35 cellular contexts compared by ENCODE assay signal in the genomic region with DNA sequence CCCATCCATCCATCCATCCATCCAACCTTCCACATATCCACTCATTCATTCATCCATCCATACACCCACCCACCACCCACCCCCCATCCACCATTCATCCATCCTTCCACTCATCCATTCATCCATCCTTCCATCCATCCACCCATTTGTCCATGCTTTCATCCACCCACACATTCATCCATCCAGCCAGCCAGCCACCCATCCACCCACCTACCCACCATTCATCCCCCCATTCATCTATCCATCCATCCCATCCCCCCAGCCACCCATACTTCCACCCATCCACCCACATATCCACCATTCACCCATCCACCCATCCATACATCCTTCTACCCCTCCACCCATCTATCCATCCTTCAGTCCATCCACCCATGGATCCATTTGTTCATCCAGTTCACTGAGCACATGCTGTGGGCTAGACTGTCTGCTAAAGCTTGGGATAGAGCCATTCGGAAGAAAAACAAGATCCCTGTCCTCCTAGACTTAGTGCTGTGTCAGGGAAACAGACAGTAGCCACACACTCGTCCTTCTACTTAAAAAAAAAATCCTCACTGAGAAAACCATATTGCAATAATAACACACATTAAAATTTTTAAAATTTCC.
A peak's percentile ranks its signal among the peaks of the same experiment; 100 is the strongest.
DNase-seq lines count a peak whose midpoint lies in the region; ATAC-seq and TF ChIP-seq lines count a peak whose summit lies in the region.
"Had no signal": no experiment of that assay in that cellular context is flagged by ENCODE, and none has a peak within 500 bp of the region (broad histone marks: within the 10 kb centered on the region; RNA-seq: fewer than 3 reads in every experiment).

No MANE protein-coding gene starts in this region.

- H3K4me1 ChIP-seq in HEK293 (ENCODE audit: control insufficient read depth, insufficient read depth, low read length) = no peaks in the 10 kb centered on the region
- no peaks in the 10 kb centered on the region for H3K4me1 ChIP-seq in esophagus muscularis mucosa
- no peaks in the 10 kb centered on the region for H3K4me1 ChIP-seq in thoracic aorta (ENCODE audit: control insufficient read depth in 1 of 2, low read depth in 2 of 2)
- no peaks in the 10 kb centered on the region for H3K4me1 ChIP-seq in adrenal gland (replicated peaks in 1 of 2)
- H3K4me1 ChIP-seq: A549, BE2C, Caco-2 had no signal

- H3K27me3 ChIP-seq in esophagus muscularis mucosa (peaks cover 0 to 13% (median 0%) of the 10 kb centered on the region in 4 donors), thoracic aorta (replicated peaks; ENCODE audit: insufficient read depth) (no peaks in the 10 kb centered on the region), adrenal gland (no peaks in the 10 kb centered on the region)
- H3K27me3 ChIP-seq: BE2C; BLaER1; BLaER1 treated with 17β-estradiol and CSF1 and Interleukin-3, amounts not matched to agents 10 nM and 100 nM had no signal

- H3K27ac ChIP-seq in HEK293 (ENCODE audit: extremely low read depth, low read depth, low read length) (no peak overlapping the region), esophagus muscularis mucosa (replicated peaks in 1 of 4) (no peak overlapping the region), thoracic aorta (no peak overlapping the region), adrenal gland (no peak overlapping the region)
- H3K27ac ChIP-seq: 22Rv1; A549; BLaER1; BLaER1 treated with 17β-estradiol and CSF1 and Interleukin-3, amounts not matched to agents 10 nM and 100 nM; C4-2B had no signal

- TF ChIP-seq POLR2A in esophagus muscularis mucosa (IDR thresholded peaks at IDR 0.05; ENCODE audit: low read depth) = no peak
- no peak for TF ChIP-seq POLR2A in adrenal gland (IDR thresholded peaks at IDR 0.05)

- peaks cover 25% of the 10 kb centered on the region for H3K9me3 Mint-ChIP-seq in osteocyte (ENCODE audit: unreplicated experiment)
- H3K9me3 Mint-ChIP-seq: CD4-positive, alpha-beta T cell; CD8-positive, alpha-beta T cell had no signal

- POLR2A ChIA-PET in HEK293 (lab: Yijun Ruan, JAX) = no interaction called here

- intact Hi-C loops in esophagus muscularis mucosa (cut with DNase I) (no loop called here), adrenal gland (cut with DNase I) (no loop called here)

- H3K27me3 Mint-ChIP-seq in osteocyte (ENCODE audit: unreplicated experiment) = no peaks in the 10 kb centered on the region
- H3K27me3 Mint-ChIP-seq: CD4-positive, CD25-positive, alpha-beta regulatory T cell had no signal

- TF ChIP-seq CTCF in HEK293 (tag by site-specific recombination; IDR thresholded peaks at IDR 0.05) (no peak), esophagus muscularis mucosa (IDR thresholded peaks at IDR 0.05) (no peak), osteocyte (IDR thresholded peaks at IDR 0.05) (no peak), thoracic aorta (IDR thresholded peaks at IDR 0.05) (no peak), adrenal gland (IDR thresholded peaks at IDR 0.05) (no peak)

- H3K27ac Mint-ChIP-seq in osteocyte (ENCODE audit: unreplicated experiment) = no peak overlapping the region
- H3K27ac Mint-ChIP-seq: CD4-positive, alpha-beta memory T cell; CD4-positive, alpha-beta T cell; CD8-positive, alpha-beta memory T cell; CD8-positive, alpha-beta T cell had no signal

- 76% methylated on average over 2 of the region's 2 CpGs for WGBS in esophagus muscularis mucosa
- WGBS in adrenal gland, 4 donors = 67 to 74% (median 69%) methylated on average over 2 of the region's 2 CpGs

- DNase-seq in esophagus muscularis mucosa (ENCODE audit: extremely low spot score) (peak; percentile 62), osteocyte (ENCODE audit: extremely low spot score, unreplicated experiment) (peak; percentile 17), thoracic aorta (ENCODE audit: low spot score) (no peak), SIG-M5 (lab: John Stamatoyannopoulos, UW) (no peak), cerebellar nuclear complex (lab: John Stamatoyannopoulos, UW) (no peak), ecto neural progenitor cell (ENCODE audit: low spot score) (no peak), adrenal gland (no peak)
- DNase-seq: 8988T; ACHN; AML-193; BE2C; C1 segment of cervical spinal cord; Caco-2; Calu3; CD4-positive, alpha-beta memory T cell; CD4-positive, alpha-beta T cell; CD4-positive, CD25-positive, alpha-beta regulatory T cell; CD8-positive, alpha-beta memory T cell; COR-L47; DMS 273 treated with DMSO at 0.1 percent for 48 hours; DMS153; DMS53; DMS79; DMS79 treated with DMSO at 0.1 percent for 48 hours; DND-41; EL had no signal

- no peaks in the 10 kb centered on the region for H3K4me1 Mint-ChIP-seq in osteocyte (ENCODE audit: unreplicated experiment)
- H3K4me1 Mint-ChIP-seq: B cell; CD14-positive monocyte; CD4-positive, alpha-beta memory T cell; CD4-positive, CD25-positive, alpha-beta regulatory T cell; CD8-positive, alpha-beta memory T cell had no signal

- H3K36me3 Mint-ChIP-seq in osteocyte (ENCODE audit: unreplicated experiment) = no peaks in the 10 kb centered on the region
- H3K36me3 Mint-ChIP-seq: CD14-positive monocyte; CD4-positive, alpha-beta memory T cell; CD4-positive, CD25-positive, alpha-beta regulatory T cell; CD8-positive, alpha-beta memory T cell; CD8-positive, alpha-beta T cell had no signal

- H3K9me3 ChIP-seq in HEK293 (ENCODE audit: control insufficient read depth, insufficient read depth, low read depth, low read length) (no peaks in the 10 kb centered on the region), esophagus muscularis mucosa (no peaks in the 10 kb centered on the region), thoracic aorta (no peaks in the 10 kb centered on the region), adrenal gland (replicated peaks in 1 of 3) (no peaks in the 10 kb centered on the region)
- H3K9me3 ChIP-seq: A549, BE2C, BLaER1, Caco-2 had no signal

- H3K4me3 ChIP-seq in HEK293 (ENCODE audit: low read depth, low read length) (no peak overlapping the region), esophagus muscularis mucosa (no peak overlapping the region), thoracic aorta (no peak overlapping the region), adrenal gland (no peak overlapping the region)
- H3K4me3 ChIP-seq: A549; BLaER1; BLaER1 treated with 17β-estradiol and CSF1 and Interleukin-3, amounts not matched to agents 10 nM and 100 nM had no signal

- CTCF ChIA-PET in HEK293 (lab: Yijun Ruan, JAX) = no interaction called here

- peak; percentile 17 for ATAC-seq in thoracic aorta (ENCODE audit: insufficient number of reproducible peaks, low FRiP score, low read depth)
- ATAC-seq: A549; CD8-positive, alpha-beta T cell had no signal

- TF ChIP-seq EP300 in esophagus muscularis mucosa (IDR thresholded peaks at IDR 0.05) = no peak

- H3K36me3 ChIP-seq in HEK293 (ENCODE audit: control insufficient read depth in 2 of 2, insufficient read depth in 1 of 2, low read length in 2 of 2) (no peaks in the 10 kb centered on the region), esophagus muscularis mucosa (no peaks in the 10 kb centered on the region), thoracic aorta (no peaks in the 10 kb centered on the region), adrenal gland (replicated peaks in 1 of 2) (no peaks in the 10 kb centered on the region)
- H3K36me3 ChIP-seq: BE2C; BLaER1; BLaER1 treated with 17β-estradiol and CSF1 and Interleukin-3, amounts not matched to agents 10 nM and 100 nM had no signal

- H3K4me3 Mint-ChIP-seq in osteocyte (ENCODE audit: unreplicated experiment) = no peak overlapping the region
- H3K4me3 Mint-ChIP-seq: B cell; CD4-positive, alpha-beta memory T cell; CD4-positive, alpha-beta T cell; CD4-positive, CD25-positive, alpha-beta regulatory T cell; CD8-positive, alpha-beta memory T cell; CD8-positive, alpha-beta T cell had no signal

TF ChIP-seq in HEK293, 187 proteins besides CTCF, POLR2A, EP300 and RAD21:
- TF ChIP-seq EGR2 (tag by site-specific recombination; IDR thresholded peaks at IDR 0.05; ENCODE audit: low read depth) = peak; percentile 81
- TF ChIP-seq ZNF133 (tag by site-specific recombination; IDR thresholded peaks at IDR 0.05) = no peak
- TF ChIP-seq ZNF341 (tag by site-specific recombination; IDR thresholded peaks at IDR 0.05; ENCODE audit: low read depth) = no peak
- peak; percentile 54 for TF ChIP-seq ZFHX2 (tag by site-specific recombination; conservative IDR thresholded peaks at IDR 0.05)
- peak; percentile 55 for TF ChIP-seq ZNF366 (tag by site-specific recombination; conservative IDR thresholded peaks at IDR 0.05)

Comparison
In these comparisons a context has a peak if more than half of its experiments do, and no peak if none do; other contexts are left out.
1. DNase-seq: peak in esophagus muscularis mucosa (single experiment) and osteocyte (single experiment); none in thoracic aorta (single experiment), SIG-M5 (single experiment), cerebellar nuclear complex (0 of 2), ecto neural progenitor cell (single experiment) and adrenal gland (0 of 7).